Comparison of ENCODE assay signal across 19 cellular contexts in genomic region chr7:157059534-157059933, GRCh38. TPM values are rescaled to one million over a fixed set of nuclear protein-coding genes. Genes with fewer than 3 reads are reported as not detected.
DNase-seq lines count a peak whose midpoint lies in the region; ATAC-seq and TF ChIP-seq lines count a peak whose summit lies in the region.
"Had no signal": no experiment of that assay in that cellular context is flagged by ENCODE, and none has a peak within 500 bp of the region (broad histone marks: within the 10 kb centered on the region; RNA-seq: fewer than 3 reads in every experiment).

No MANE protein-coding gene starts in this region.

- H3K9me3 ChIP-seq in Karpas-422 (ENCODE audit: low read length) (no peaks in the 10 kb centered on the region), upper lobe of right lung (no peaks in the 10 kb centered on the region)

- H4K20me1 ChIP-seq in Karpas-422 (ENCODE audit: insufficient read depth, low read depth, low read length), result no peaks in the 10 kb centered on the region
- H4K20me1 ChIP-seq: BLaER1 treated with 17β-estradiol and CSF1 and Interleukin-3, amounts not matched to agents 10 nM and 100 nM had no signal

- no peaks in the 10 kb centered on the region for H3K36me3 ChIP-seq in Karpas-422 (ENCODE audit: insufficient read depth, low read length)
- H3K36me3 ChIP-seq in upper lobe of right lung, result no peaks in the 10 kb centered on the region
- H3K36me3 ChIP-seq: BLaER1 treated with 17β-estradiol and CSF1 and Interleukin-3, amounts not matched to agents 10 nM and 100 nM had no signal

- intact Hi-C loops in upper lobe of right lung (cut with DNase I), result no loop called here

- H3K4me2 ChIP-seq in Karpas-422 (ENCODE audit: low read depth, low read length, poor library complexity, severe bottlenecking), result no peak overlapping the region
- H3K4me2 ChIP-seq: A549 had no signal

- no peaks in the 10 kb centered on the region for H3K4me1 ChIP-seq in Karpas-422 (ENCODE audit: low read length)
- no peaks in the 10 kb centered on the region for H3K4me1 ChIP-seq in upper lobe of right lung
- H3K4me1 ChIP-seq: A549; BLaER1 treated with 17β-estradiol and CSF1 and Interleukin-3, amounts not matched to agents 10 nM and 100 nM; Caco-2 had no signal

- no peak for ATAC-seq in upper lobe of right lung
- ATAC-seq: A549; CD8-positive, alpha-beta T cell had no signal

- H3K9me2 ChIP-seq in Karpas-422 (replicated peaks; ENCODE audit: insufficient read depth, low read length), result no peaks in the 10 kb centered on the region

- no peak overlapping the region for H3K4me3 ChIP-seq in Karpas-422 (ENCODE audit: low read length)
- H3K4me3 ChIP-seq in upper lobe of right lung, result no peak overlapping the region
- H3K4me3 ChIP-seq: A549; BLaER1 treated with 17β-estradiol and CSF1 and Interleukin-3, amounts not matched to agents 10 nM and 100 nM had no signal

- H3K27ac ChIP-seq in Karpas-422 (ENCODE audit: low read length) (no peak overlapping the region), upper lobe of right lung (no peak overlapping the region)
- H3K27ac ChIP-seq: 22Rv1; A549; BLaER1 treated with 17β-estradiol and CSF1 and Interleukin-3, amounts not matched to agents 10 nM and 100 nM; C4-2B had no signal

- no peaks in the 10 kb centered on the region for H3K79me2 ChIP-seq in Karpas-422 (ENCODE audit: low read length)

- in situ Hi-C loops in GM13976 (cut with MboI; ENCODE audit: low sequenced_read_pairs, unreplicated experiment), result no loop called here

- TF ChIP-seq CTCF in GM13976 (IDR thresholded peaks at IDR 0.05; ENCODE audit: borderline replicate concordance, control extremely low read depth, extremely low read depth, insufficient read depth, missing control alignments) (no peak), upper lobe of right lung (IDR thresholded peaks at IDR 0.05) (no peak)

- H3K9ac ChIP-seq in Karpas-422 (ENCODE audit: low read length), result no peak overlapping the region
- H3K9ac ChIP-seq: BLaER1 treated with 17β-estradiol and CSF1 and Interleukin-3, amounts not matched to agents 10 nM and 100 nM had no signal

- H2AFZ ChIP-seq in Karpas-422 (ENCODE audit: low read length), result no peak overlapping the region

- H3K27me3 ChIP-seq in Karpas-422 (ENCODE audit: low read length) (no peaks in the 10 kb centered on the region; the same call in 1 of the 2 replicates), upper lobe of right lung (no peaks in the 10 kb centered on the region)

- DNase-seq in GM13976 (ENCODE audit: low spot score), result peak; percentile 2
- peak; percentile 38 for DNase-seq in Karpas-422
- peak; percentile 5 for DNase-seq in mesenteric fat pad (ENCODE audit: low spot score)
- peak; percentile 12 for DNase-seq in upper lobe of right lung
- no peak for DNase-seq in middle frontal gyrus (ENCODE audit: extremely low spot score, low spot score)
- DNase-seq in mucosa of gallbladder (ENCODE audit: low spot score), result no peak
- no peak for DNase-seq in RKO (ENCODE audit: low spot score)
- DNase-seq: AML-193; Caco-2; Calu3; CD4-positive, alpha-beta T cell; CD8-positive, alpha-beta T cell; DMS79 treated with DMSO at 0.1 percent for 48 hours; GF-D8 had no signal

RNA-seq across cellular contexts. Expression of gene MNX1, which starts 49.1 kb away (rescaled TPM):
- 0.22 and 0.61 TPM in 2 replicates for total RNA-seq in Karpas-422 (2014; rRNA removed; shearing (Covaris generic); ENCODE audit: low replicate concordance)
- not detected for total RNA-seq in mesenteric fat pad
- total RNA-seq in upper lobe of right lung, result 0.93 TPM
- total RNA-seq in mucosa of gallbladder, result 15.4 TPM
- total RNA-seq: B cell; CD8-positive, alpha-beta T cell had no signal

Comparison
In these comparisons a context has a peak if more than half of its experiments do, and no peak if none do; other contexts are left out.
1. DNase-seq: peak in GM13976 (single experiment), Karpas-422 (single experiment), mesenteric fat pad (single experiment) and upper lobe of right lung (single experiment); none in middle frontal gyrus (single experiment), mucosa of gallbladder (single experiment) and RKO (single experiment).